Comparison of ENCODE assay signal across 37 cellular contexts in the genomic region with DNA sequence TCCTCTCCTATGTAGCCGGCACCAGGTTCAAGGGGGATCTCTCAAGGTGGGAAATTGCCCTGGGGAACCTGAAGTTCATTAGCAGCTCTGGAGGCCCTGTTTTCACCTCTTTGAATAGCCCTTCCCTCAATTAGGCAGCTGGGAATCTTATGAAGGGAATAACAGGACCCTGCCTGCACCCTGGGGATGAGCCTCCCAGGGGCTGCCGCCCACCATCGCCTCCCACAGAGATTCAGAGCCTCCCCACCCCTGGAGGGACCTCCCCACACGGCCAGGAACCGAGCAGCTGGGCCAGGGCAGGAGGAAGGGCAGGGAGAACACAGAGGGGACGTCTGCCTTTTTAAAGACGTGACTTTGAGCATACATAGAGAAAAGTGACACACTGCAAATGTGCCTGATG. TPM values are rescaled to one million over a fixed set of nuclear protein-coding genes. Genes with fewer than 3 reads are reported as not detected.
"Had no signal": no experiment of that assay in that cellular context is flagged by ENCODE, and none has a peak within 500 bp of the region (broad histone marks: within the 10 kb centered on the region; RNA-seq: fewer than 3 reads in every experiment).

No MANE protein-coding gene starts in this region.

- H3K9me3 ChIP-seq: mucosa of descending colon, thoracic aorta had no signal

- H3K4me3 ChIP-seq: coronary artery, dorsolateral prefrontal cortex, mucosa of descending colon, ovary, thoracic aorta had no signal

- FAIRE-seq: astrocyte, small intestine had no signal

- H3K27ac ChIP-seq: brain microvascular endothelial cell, coronary artery, ovary, thoracic aorta had no signal

- H3K36me3 ChIP-seq: brain microvascular endothelial cell, ovary, thoracic aorta had no signal

- DNase-seq: activated CD4-positive, alpha-beta memory T cell treated with anti-CD3 and anti-CD28 coated beads for 36 hours; activated CD4-positive, alpha-beta T cell treated with anti-CD3 and anti-CD28 coated beads, Interleukin-2, amount 10 ng/mL, durations not matched to agents 24 days and 14 days; activated CD4-positive, CD25-positive, alpha-beta regulatory T cell treated with anti-CD3 and anti-CD28 coated beads, Interleukin-2, amount 50 U/mL, for 72 hours; activated CD8-positive, alpha-beta memory T cell treated with anti-CD3 and anti-CD28 coated beads, Interleukin-2, amount 50 U/mL, for 48 hours; activated gamma-delta T cell treated with Interleukin-2 at 50 U/mL for 16 hours; activated naive CD4-positive, alpha-beta T cell treated with anti-CD3 and anti-CD28 coated beads, Interleukin-2, amount 50 U/mL, for 16 hours; activated T-cell treated with anti-CD3 and anti-CD28 coated beads, Interleukin-2, amount 50 U/mL, for 4 hours; amniotic stem cell; brain microvascular endothelial cell; effector memory CD4-positive, alpha-beta T cell; kidney glomerular epithelial cell; ovary; retina; small intestine; stimulated activated CD4-positive, alpha-beta T cell treated with anti-CD3 and anti-CD28 coated beads, Interleukin-4, amount 100 ng/mL, for 24 hours; T1000; trophoblast cell had no signal

- ATAC-seq: activated T-cell treated with anti-CD3 and anti-CD28 coated beads, Interleukin-2, amount 50 U/mL, for 4 hours; activated T-helper 17 cell treated with anti-CD3 and anti-CD28 coated beads, Interleukin-2, amount 50 U/mL, for 72 hours; left lobe of liver; mucosa of descending colon; natural killer cell treated with Interleukin-12 subunit alpha and Interleukin-12 subunit beta and Interleukin-15 and Interleukin-18, amount 100 ng/mL, for 72 hours; sciatic nerve; stimulated activated effector memory CD8-positive, alpha-beta T cell treated with anti-CD3 and anti-CD28 coated beads, Interleukin-12 subunit alpha, Interleukin-12 subunit beta, amount 100 ng/mL, for 72 hours had no signal

- H3K27me3 ChIP-seq: ovary had no signal

RNA-seq across cellular contexts. Expression of a gene that starts 4.6 kb away (rescaled TPM):
- total RNA-seq: subcutaneous adipose tissue had no signal

RNA-seq across cellular contexts. Expression of a gene that starts 31.1 kb away (rescaled TPM):
- total RNA-seq: activated CD4-positive, alpha-beta memory T cell treated with anti-CD3 and anti-CD28 coated beads for 36 hours; activated CD4-positive, alpha-beta T cell treated with anti-CD3 and anti-CD28 coated beads, Interleukin-2, amount 10 ng/mL, durations not matched to agents 24 days and 14 days; activated CD8-positive, alpha-beta memory T cell treated with anti-CD3 and anti-CD28 coated beads for 36 hours; activated T-cell treated with anti-CD3 and anti-CD28 coated beads, Interleukin-2, amount 50 U/mL, for 4 hours; fibroblast of lung; fibroblast of villous mesenchyme; left lobe of liver; lung microvascular endothelial cell; mesenteric fat pad; myocyte; natural killer cell treated with Interleukin-12 subunit alpha and Interleukin-12 subunit beta and Interleukin-15 and Interleukin-18, amount 100 ng/mL, for 72 hours; ovary; sciatic nerve; subcutaneous adipose tissue; thoracic aorta had no signal
- polyA plus RNA-seq: fibroblast of lung, ovary had no signal

RNA-seq across cellular contexts. Expression of a gene that starts 33.7 kb away (rescaled TPM):
- total RNA-seq: cardiac septum, cerebellum, lung microvascular endothelial cell had no signal
- polyA plus RNA-seq: fibroblast of lung had no signal

RNA-seq across cellular contexts. Expression of a gene that starts 44.0 kb away (rescaled TPM):
- total RNA-seq: activated CD4-positive, alpha-beta memory T cell treated with anti-CD3 and anti-CD28 coated beads for 36 hours; activated CD4-positive, alpha-beta T cell treated with anti-CD3 and anti-CD28 coated beads, Interleukin-2, amount 10 ng/mL, durations not matched to agents 24 days and 14 days; activated CD8-positive, alpha-beta memory T cell treated with anti-CD3 and anti-CD28 coated beads for 36 hours; activated T-cell treated with anti-CD3 and anti-CD28 coated beads, Interleukin-2, amount 50 U/mL, for 4 hours; activated T-helper 17 cell treated with anti-CD3 and anti-CD28 coated beads, Interleukin-2, amount 50 U/mL, for 72 hours; cardiac septum; cerebellum; dorsolateral prefrontal cortex; fibroblast of lung; fibroblast of villous mesenchyme; left lobe of liver; lung microvascular endothelial cell; mesenteric fat pad; myocyte; natural killer cell treated with Interleukin-12 subunit alpha and Interleukin-12 subunit beta and Interleukin-15 and Interleukin-18, amount 100 ng/mL, for 72 hours; ovary; progenitor cell of endocrine pancreas; sciatic nerve; subcutaneous adipose tissue; thoracic aorta had no signal
- polyA plus RNA-seq: fibroblast of lung, ovary, small intestine had no signal
